In genomic region chr9:130128251-130128650, GRCh38 we compare ENCODE assay signal across 8 cellular contexts. TPM values are rescaled to one million over a fixed set of nuclear protein-coding genes. Genes with fewer than 3 reads are reported as not detected.
A peak's percentile ranks its signal among the peaks of the same experiment; 100 is the strongest.
DNase-seq lines count a peak whose midpoint lies in the region; ATAC-seq and TF ChIP-seq lines count a peak whose summit lies in the region.

No MANE protein-coding gene starts in this region.

- no peaks in the 10 kb centered on the region for H3F3A ChIP-seq in OCI-LY1 (ENCODE audit: insufficient read depth, low read length)

- DNase-seq in A172 (ENCODE audit: low spot score) (peak; percentile 2), activated T-helper 1 cell treated with Interleukin-2 at 50 U/mL for 16 hours (ENCODE audit: low read depth) (peak; percentile 58), NCI-H1048 (lab: John Stamatoyannopoulos, UW) (no peak), NCI-H187 treated with DMSO at 0.1 percent for 48 hours (lab: John Stamatoyannopoulos, UW) (no peak)
- peak; percentile 40 to 58 for DNase-seq in stimulated activated CD8-positive, alpha-beta memory T cell treated with anti-CD3 and anti-CD28 coated beads, Interleukin-2, amount 100 ng/mL, for 48 hours (ENCODE audit: low read depth in 2 of 2)

- peak; percentile 60 for ATAC-seq in GM21447 (IDR thresholded peaks at IDR 0.05; ENCODE audit: unreplicated experiment)

- TF ChIP-seq CTCF in OCI-LY1 (IDR thresholded peaks at IDR 0.05; ENCODE audit: low read length) = no peak

- H3K9me2 ChIP-seq in OCI-LY1 (ENCODE audit: low read depth, low read length) = no peaks in the 10 kb centered on the region

- H3K79me2 ChIP-seq in OCI-LY1 (ENCODE audit: insufficient read depth, low read length) = no peaks in the 10 kb centered on the region

- H3K4me3 ChIP-seq in OCI-LY1 (ENCODE audit: low read depth, low read length, poor library complexity, severe bottlenecking) = peak overlapping the region; percentile 15

- H3K27me3 ChIP-seq in OCI-LY1 (ENCODE audit: insufficient read depth, low read length) (no peaks in the 10 kb centered on the region), layer of hippocampus (ENCODE audit: control insufficient read depth, insufficient read depth, low read length) (no peaks in the 10 kb centered on the region)

- H2AFZ ChIP-seq in OCI-LY1 (ENCODE audit: low read length) = no peak overlapping the region

- peaks cover 37% of the 10 kb centered on the region for H3K4me1 ChIP-seq in OCI-LY1 (ENCODE audit: insufficient read depth, low read length, severe bottlenecking)

- no peaks in the 10 kb centered on the region for H3K9me3 ChIP-seq in OCI-LY1 (ENCODE audit: low read length)

- H3K27ac ChIP-seq in OCI-LY1 (ENCODE audit: low read depth, low read length, poor library complexity, severe bottlenecking) (peak overlapping the region; percentile 86), layer of hippocampus (ENCODE audit: low read depth, low read length) (peak overlapping the region; percentile 50)

- H3K4me2 ChIP-seq in OCI-LY1 (ENCODE audit: low read length) = peak overlapping the region; percentile 45

- peaks cover 16% of the 10 kb centered on the region; the same call in 1 of the 2 replicates for H3K36me3 ChIP-seq in OCI-LY1 (ENCODE audit: insufficient read depth, low read length)

- H4K20me1 ChIP-seq in OCI-LY1 (ENCODE audit: insufficient read depth, low read length) = no peaks in the 10 kb centered on the region

- H3K9ac ChIP-seq in OCI-LY1 (ENCODE audit: low read length) = peak overlapping the region; percentile 29; the same call in 1 of the 2 replicates

RNA-seq across cellular contexts. Expression of gene NCS1, which starts 44.0 kb away (rescaled TPM):
- 42.6 and 43.2 TPM in 2 replicates for total RNA-seq in A172 (2014; rRNA removed; shearing (Covaris generic))

Comparison
In these comparisons a context has a peak if more than half of its experiments do, and no peak if none do; other contexts are left out.
1. DNase-seq: peak in A172 (single experiment), activated T-helper 1 cell treated with Interleukin-2 at 50 U/mL for 16 hours (single experiment) and stimulated activated CD8-positive, alpha-beta memory T cell treated with anti-CD3 and anti-CD28 coated beads, Interleukin-2, amount 100 ng/mL, for 48 hours (2 of 2); none in NCI-H1048 (single experiment) and NCI-H187 treated with DMSO at 0.1 percent for 48 hours (single experiment).